27 cellular contexts compared by ENCODE assay signal in the genomic region with DNA sequence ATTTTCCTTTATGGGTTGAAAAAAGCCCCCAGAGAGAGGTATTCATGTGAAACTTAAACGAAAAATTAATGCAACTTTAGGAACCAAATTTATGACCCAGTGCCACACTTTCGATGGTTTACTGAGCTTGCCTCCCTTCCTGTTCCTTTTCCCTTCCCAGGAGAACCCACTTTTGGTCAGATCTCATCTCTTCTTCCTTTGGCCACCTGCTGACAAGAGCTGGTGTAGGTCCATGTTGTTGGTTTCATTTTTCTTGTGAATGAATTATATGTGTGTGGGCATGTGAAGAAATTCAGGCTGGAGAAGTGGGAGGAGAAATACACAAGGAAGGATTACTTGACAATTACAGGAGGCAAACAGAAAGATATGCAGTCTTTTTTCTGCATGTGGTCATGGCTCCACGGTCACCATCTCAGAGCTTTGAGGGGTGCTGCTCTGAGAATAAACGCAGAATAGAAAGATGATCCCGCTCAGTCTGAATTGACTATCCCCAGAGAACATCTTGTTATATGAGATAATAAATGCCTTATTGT.
DNase-seq lines count a peak whose midpoint lies in the region; ATAC-seq and TF ChIP-seq lines count a peak whose summit lies in the region.
"Had no signal": no experiment of that assay in that cellular context is flagged by ENCODE, and none has a peak within 500 bp of the region (broad histone marks: within the 10 kb centered on the region; RNA-seq: fewer than 3 reads in every experiment).

No MANE protein-coding gene starts in this region.

- H3K27me3 ChIP-seq in A673 (replicated peaks; ENCODE audit: insufficient read depth, low read depth, low read length, poor library complexity) = no peaks in the 10 kb centered on the region
- H3K27me3 ChIP-seq: heart left ventricle, uterus had no signal

- BruUV-seq in A673 (replicated peaks; lab: Mats Ljungman, UMichigan) = no TSS peak

- H3K27ac ChIP-seq in A673 (ENCODE audit: low read depth, low read length, poor library complexity, severe bottlenecking) = no peak overlapping the region
- H3K27ac ChIP-seq: heart left ventricle, prostate gland, uterus had no signal

- POLR2A ChIA-PET in A673 (lab: Charles Lee; ENCODE audit: low non-redundant PET) = no interaction called here

- DNase-seq in A673 (ENCODE audit: low spot score) (peak; percentile 55), LHCN-M2 (ENCODE audit: low read depth) (peak; percentile 43), cardiac fibroblast (ENCODE audit: low read depth in 2 of 2) (peak; percentile 4 to 5), myocyte (ENCODE audit: low read depth) (peak; percentile 41), NCI-H2081 (lab: John Stamatoyannopoulos, UW) (no peak), SHP77 treated with DMSO at 0.1 percent for 48 hours (lab: John Stamatoyannopoulos, UW) (no peak), DMS79 (lab: John Stamatoyannopoulos, UW) (no peak)
- DNase-seq: activated CD8-positive, alpha-beta T cell treated with anti-CD3 and anti-CD28 coated beads, Interleukin-2, amount 10 ng/mL, durations not matched to agents 7 days and 5 days; activated effector memory CD4-positive, alpha-beta T cell treated with anti-CD3 and anti-CD28 coated beads, Interleukin-2, amount 50 U/mL, for 16 hours; activated T-cell treated with anti-CD3 and anti-CD28 coated beads for 4 hours; cerebellar nuclear complex; COR-L47; DMS53; GDM1; H7; heart left ventricle; IMR-90; NCI-H1417; NCI-H2081 treated with DMSO at 0.1 percent for 48 hours; NCI-H446 treated with DMSO at 0.1 percent for 48 hours; stimulated activated CD4-positive, alpha-beta T cell treated with anti-CD3 and anti-CD28 coated beads, Interleukin-1b, Interleukin-23, amount 100 ng/mL, for 48 hours; stimulated activated CD8-positive, alpha-beta memory T cell treated with anti-CD3 and anti-CD28 coated beads, Interleukin-4, amount 100 ng/mL, for 48 hours; stimulated activated naive CD8-positive, alpha-beta T cell treated with anti-CD3 and anti-CD28 coated beads, Interleukin-15, amount 100 ng/mL, for 72 hours; uterus had no signal

- TF ChIP-seq CTCF in A673 (conservative IDR thresholded peaks at IDR 0.05; ENCODE audit: low read depth, low read length) = no peak
- no peak for TF ChIP-seq CTCF in cardiac fibroblast (IDR thresholded peaks at IDR 0.05; ENCODE audit: low read depth, low read length)

- no peak for ATAC-seq in HG02973 (IDR thresholded peaks at IDR 0.05; ENCODE audit: unreplicated experiment)
- ATAC-seq: activated CD8-positive, alpha-beta T cell treated with anti-CD3 and anti-CD28 coated beads, Interleukin-2, amount 10 ng/mL, durations not matched to agents 7 days and 5 days; heart left ventricle; stimulated activated naive CD8-positive, alpha-beta T cell treated with anti-CD3 and anti-CD28 coated beads, Interleukin-15, amount 100 ng/mL, for 72 hours had no signal

- H3K4me1 ChIP-seq in A673 (ENCODE audit: insufficient read depth, low read length, poor library complexity, severe bottlenecking) = peaks cover 19% of the 10 kb centered on the region
- H3K4me1 ChIP-seq: heart left ventricle, prostate gland, uterus had no signal

- no peaks in the 10 kb centered on the region for H3K36me3 ChIP-seq in A673 (ENCODE audit: insufficient read depth, low read length, poor library complexity, severe bottlenecking)
- H3K36me3 ChIP-seq: heart left ventricle, prostate gland, uterus had no signal

- intact Hi-C loops in A673 (cut with micrococcal nuclease; ENCODE audit: unreplicated experiment) = no loop called here

- CTCF ChIA-PET in A673 (lab: Charles Lee) = no interaction called here

- H3K4me3 ChIP-seq in A673 (ENCODE audit: low read depth, low read length, poor library complexity, severe bottlenecking) = peak overlapping the region; percentile 13
- H3K4me3 ChIP-seq in cardiac fibroblast (replicated peaks in 1 of 2; ENCODE audit: low read depth in 2 of 2, low read length in 2 of 2) = no peak overlapping the region
- H3K4me3 ChIP-seq: heart left ventricle, prostate gland, smooth muscle cell, uterus had no signal

- H3K9me3 ChIP-seq in A673 (ENCODE audit: low read depth, low read length, poor library complexity, severe bottlenecking) = no peaks in the 10 kb centered on the region
- H3K9me3 ChIP-seq: prostate gland, uterus had no signal

Comparison
In these comparisons a context has a peak if more than half of its experiments do, and no peak if none do; other contexts are left out.
1. DNase-seq: peak in A673 (single experiment), LHCN-M2 (single experiment), cardiac fibroblast (2 of 2) and myocyte (single experiment); none in NCI-H2081 (0 of 2), SHP77 treated with DMSO at 0.1 percent for 48 hours (single experiment) and DMS79 (single experiment).